In genomic region chr11:12503886-12504285, GRCh38 we compare ENCODE assay signal across 28 cellular contexts.
"Had no signal": no experiment of that assay in that cellular context is flagged by ENCODE, and none has a peak within 500 bp of the region (broad histone marks: within the 10 kb centered on the region; RNA-seq: fewer than 3 reads in every experiment).

No MANE protein-coding gene starts in this region.

- FAIRE-seq: astrocyte had no signal

- H3K27me3 ChIP-seq: brain microvascular endothelial cell, esophagus squamous epithelium, thyroid gland, upper lobe of right lung had no signal

- H3K4me1 Mint-ChIP-seq: activated CD4-positive, alpha-beta T cell treated with anti-CD3 and anti-CD28 coated beads, Interleukin-2, amount 10 ng/mL, durations not matched to agents 24 days and 14 days; activated T-helper 17 cell treated with anti-CD3 and anti-CD28 coated beads, Interleukin-2, amount 50 U/mL, for 72 hours; stimulated activated naive CD8-positive, alpha-beta T cell treated with anti-CD3 and anti-CD28 coated beads, Interleukin-15, amount 100 ng/mL, for 72 hours had no signal

- DNase-seq: activated CD4-positive, alpha-beta memory T cell treated with anti-CD3 and anti-CD28 coated beads for 36 hours; activated CD4-positive, alpha-beta T cell treated with anti-CD3 and anti-CD28 coated beads, Interleukin-2, amount 10 ng/mL, durations not matched to agents 24 days and 14 days; activated CD4-positive, CD25-positive, alpha-beta regulatory T cell treated with anti-CD3 and anti-CD28 coated beads, Interleukin-2, amount 50 U/mL, for 72 hours; activated gamma-delta T cell treated with Interleukin-2 at 50 U/mL for 16 hours; activated naive CD4-positive, alpha-beta T cell treated with anti-CD3 and anti-CD28 coated beads, Interleukin-2, amount 50 U/mL, for 16 hours; activated T-cell treated with anti-CD3 and anti-CD28 coated beads, Interleukin-2, amount 50 U/mL, for 4 hours; amniotic stem cell; brain microvascular endothelial cell; caudate nucleus; esophagus squamous epithelium; foreskin melanocyte; islet precursor cell; left ventricle myocardium superior; mucosa of descending colon; posterior cingulate gyrus; right cardiac atrium; stimulated activated CD4-positive, alpha-beta T cell treated with anti-CD3 and anti-CD28 coated beads, Interleukin-2, amount 100 ng/mL, for 48 hours; stimulated activated naive CD8-positive, alpha-beta T cell treated with anti-CD3 and anti-CD28 coated beads, Interleukin-15, amount 100 ng/mL, for 72 hours; substantia nigra; SW 1271; T-helper 9 cell; thyroid gland; upper lobe of right lung; WERI-Rb-1 had no signal

- H3K4me1 ChIP-seq: upper lobe of right lung had no signal

- H3K27ac Mint-ChIP-seq: activated CD4-positive, alpha-beta memory T cell treated with anti-CD3 and anti-CD28 coated beads for 36 hours; activated CD4-positive, alpha-beta T cell treated with anti-CD3 and anti-CD28 coated beads, Interleukin-2, amount 10 ng/mL, durations not matched to agents 24 days and 14 days; activated T-helper 17 cell treated with anti-CD3 and anti-CD28 coated beads, Interleukin-2, amount 50 U/mL, for 72 hours; natural killer cell treated with Interleukin-12 subunit alpha and Interleukin-12 subunit beta and Interleukin-15 and Interleukin-18, amount 100 ng/mL, for 72 hours; stimulated activated naive CD8-positive, alpha-beta T cell treated with anti-CD3 and anti-CD28 coated beads, Interleukin-15, amount 100 ng/mL, for 72 hours; T-helper 1 cell treated with Interleukin-12 subunit alpha and Interleukin-12 subunit beta and Interleukin-4 antibody, amounts not matched to agents 30 μg/mL and 1 μg/mL, for 36 hours had no signal

- H3K27me3 Mint-ChIP-seq: activated CD4-positive, alpha-beta memory T cell treated with anti-CD3 and anti-CD28 coated beads for 36 hours; activated T-helper 17 cell treated with anti-CD3 and anti-CD28 coated beads, Interleukin-2, amount 50 U/mL, for 72 hours had no signal

- H3K36me3 Mint-ChIP-seq: activated CD4-positive, alpha-beta memory T cell treated with anti-CD3 and anti-CD28 coated beads for 36 hours; natural killer cell treated with Interleukin-12 subunit alpha and Interleukin-12 subunit beta and Interleukin-15 and Interleukin-18, amount 100 ng/mL, for 72 hours had no signal

- H3K36me3 ChIP-seq: WERI-Rb-1 had no signal

- H3K4me3 ChIP-seq: esophagus squamous epithelium, mucosa of descending colon, thyroid gland, upper lobe of right lung had no signal

- H3K27ac ChIP-seq: thyroid gland, upper lobe of right lung, WERI-Rb-1 had no signal

- H3K9me3 Mint-ChIP-seq: activated CD4-positive, alpha-beta memory T cell treated with anti-CD3 and anti-CD28 coated beads for 36 hours; activated CD4-positive, alpha-beta T cell treated with anti-CD3 and anti-CD28 coated beads, Interleukin-2, amount 10 ng/mL, durations not matched to agents 24 days and 14 days; activated T-cell treated with anti-CD3 and anti-CD28 coated beads, Interleukin-2, amount 50 U/mL, for 4 hours; activated T-helper 17 cell treated with anti-CD3 and anti-CD28 coated beads, Interleukin-2, amount 50 U/mL, for 72 hours; natural killer cell treated with Interleukin-12 subunit alpha and Interleukin-12 subunit beta and Interleukin-15 and Interleukin-18, amount 100 ng/mL, for 72 hours; stimulated activated naive CD8-positive, alpha-beta T cell treated with anti-CD3 and anti-CD28 coated beads, Interleukin-15, amount 100 ng/mL, for 72 hours; T-helper 1 cell treated with Interleukin-12 subunit alpha and Interleukin-12 subunit beta and Interleukin-4 antibody, amounts not matched to agents 30 μg/mL and 1 μg/mL, for 36 hours had no signal

- ATAC-seq: activated T-cell treated with anti-CD3 and anti-CD28 coated beads, Interleukin-2, amount 50 U/mL, for 4 hours; activated T-helper 17 cell treated with anti-CD3 and anti-CD28 coated beads, Interleukin-2, amount 50 U/mL, for 72 hours; stimulated activated naive CD8-positive, alpha-beta T cell treated with anti-CD3 and anti-CD28 coated beads, Interleukin-15, amount 100 ng/mL, for 72 hours had no signal

- H3K4me3 Mint-ChIP-seq: activated CD4-positive, alpha-beta memory T cell treated with anti-CD3 and anti-CD28 coated beads for 36 hours; activated CD4-positive, alpha-beta T cell treated with anti-CD3 and anti-CD28 coated beads, Interleukin-2, amount 10 ng/mL, durations not matched to agents 24 days and 14 days; activated T-cell treated with anti-CD3 and anti-CD28 coated beads, Interleukin-2, amount 50 U/mL, for 4 hours; activated T-helper 17 cell treated with anti-CD3 and anti-CD28 coated beads, Interleukin-2, amount 50 U/mL, for 72 hours; natural killer cell treated with Interleukin-12 subunit alpha and Interleukin-12 subunit beta and Interleukin-15 and Interleukin-18, amount 100 ng/mL, for 72 hours; stimulated activated naive CD8-positive, alpha-beta T cell treated with anti-CD3 and anti-CD28 coated beads, Interleukin-15, amount 100 ng/mL, for 72 hours; T-helper 1 cell treated with Interleukin-12 subunit alpha and Interleukin-12 subunit beta and Interleukin-4 antibody, amounts not matched to agents 30 μg/mL and 1 μg/mL, for 36 hours had no signal

- H3K9me3 ChIP-seq: esophagus squamous epithelium, mucosa of descending colon, thyroid gland, upper lobe of right lung had no signal
